In genomic region chr5:3155029-3155428, GRCh38 we compare ENCODE assay signal across 16 cellular contexts.
DNase-seq lines count a peak whose midpoint lies in the region; ATAC-seq and TF ChIP-seq lines count a peak whose summit lies in the region.
"Had no signal": no experiment of that assay in that cellular context is flagged by ENCODE, and none has a peak within 500 bp of the region (broad histone marks: within the 10 kb centered on the region; RNA-seq: fewer than 3 reads in every experiment).

No MANE protein-coding gene starts in this region.

- H3K4me2 ChIP-seq in smooth muscle cell = peak overlapping the region; percentile 44

- peaks cover 12 to 18% of the 10 kb centered on the region in 2 donors for H3K9me3 Mint-ChIP-seq in effector memory CD8-positive, alpha-beta T cell
- H3K9me3 Mint-ChIP-seq: CD4-positive, alpha-beta T cell had no signal

- no peak overlapping the region for H3K4me3 ChIP-seq in smooth muscle cell
- H3K4me3 ChIP-seq in heart left ventricle = no peak overlapping the region
- H3K4me3 ChIP-seq: GM23248 had no signal

- H4K20me1 ChIP-seq in smooth muscle cell (ENCODE audit: low read depth) = no peaks in the 10 kb centered on the region

- TF ChIP-seq CTCF in VCaP (conservative IDR thresholded peaks at IDR 0.05) = no peak
- TF ChIP-seq CTCF in smooth muscle cell (IDR thresholded peaks at IDR 0.05; ENCODE audit: borderline replicate concordance, insufficient read depth, poor library complexity, severe bottlenecking) = no peak
- TF ChIP-seq CTCF in heart left ventricle (IDR thresholded peaks at IDR 0.05) = no peak

- H3K4me1 ChIP-seq in smooth muscle cell (ENCODE audit: low read depth) (no peaks in the 10 kb centered on the region), heart left ventricle (no peaks in the 10 kb centered on the region)

- no peak overlapping the region for H3K4me3 Mint-ChIP-seq in effector memory CD8-positive, alpha-beta T cell
- H3K4me3 Mint-ChIP-seq: B cell; CD4-positive, alpha-beta T cell; HFFc6 had no signal

- ATAC-seq in heart left ventricle (no peak), GM18868 (IDR thresholded peaks at IDR 0.05; ENCODE audit: unreplicated experiment) (no peak)
- no peak for ATAC-seq in effector memory CD8-positive, alpha-beta T cell (replicated peaks)

- H3K27me3 Mint-ChIP-seq in effector memory CD8-positive, alpha-beta T cell = no peaks in the 10 kb centered on the region
- H3K27me3 Mint-ChIP-seq: B cell had no signal

- no peaks in the 10 kb centered on the region for H3K36me3 ChIP-seq in smooth muscle cell (ENCODE audit: low read depth)
- no peaks in the 10 kb centered on the region for H3K36me3 ChIP-seq in heart left ventricle

- no peaks in the 10 kb centered on the region for H3K36me3 Mint-ChIP-seq in effector memory CD8-positive, alpha-beta T cell (ENCODE audit: insufficient read depth)

- 36% methylated on average over 10 of the region's 10 CpGs for WGBS in smooth muscle cell (ENCODE audit: low lambda C conversion rate)
- 50 to 60% (median 55%) methylated on average over 10 of the region's 10 CpGs for WGBS in heart left ventricle, 4 donors

- no peak for TF ChIP-seq POLR2A in heart left ventricle (IDR thresholded peaks at IDR 0.05)

- H3K9ac ChIP-seq in smooth muscle cell (ENCODE audit: low read depth) = peak overlapping the region; percentile 1
- H3K9ac ChIP-seq: GM23248 had no signal

- H3K9me3 ChIP-seq in smooth muscle cell (replicated peaks; ENCODE audit: low read depth) (no peaks in the 10 kb centered on the region), heart left ventricle (peaks cover 0 to 9% (median 0%) of the 10 kb centered on the region in 12 donors)

- intact Hi-C loops in heart left ventricle (cut with DNase I) = no loop called here

- H3K27ac ChIP-seq in VCaP (peak overlapping the region; percentile 35), smooth muscle cell (ENCODE audit: low read depth) (peak overlapping the region; percentile 40), heart left ventricle (no peak overlapping the region)
- H3K27ac ChIP-seq: GM23248 had no signal

- DNase-seq in H4 (ENCODE audit: low spot score) (peak; percentile 79), iPS-NIHi7 (ENCODE audit: extremely low spot score) (peak; percentile 38), smooth muscle cell (lab: John Stamatoyannopoulos, UW; ENCODE audit: unreplicated experiment) (no peak), heart left ventricle (no peak)
- DNase-seq in effector memory CD8-positive, alpha-beta T cell = no peak
- DNase-seq: C1 segment of cervical spinal cord; Calu3; CD4-positive, alpha-beta T cell; DMS 273 treated with DMSO at 0.1 percent for 48 hours; EL; GM23248; HCEC 1CT; HFFc6 had no signal

- no peaks in the 10 kb centered on the region for H3K4me1 Mint-ChIP-seq in effector memory CD8-positive, alpha-beta T cell (ENCODE audit: low read depth in 2 of 2)
- H3K4me1 Mint-ChIP-seq: B cell had no signal

- no peaks in the 10 kb centered on the region for H3F3A ChIP-seq in smooth muscle cell (ENCODE audit: low read depth)

- H3K79me2 ChIP-seq in smooth muscle cell (ENCODE audit: low read depth) = no peaks in the 10 kb centered on the region

- H3K27ac Mint-ChIP-seq in effector memory CD8-positive, alpha-beta T cell = no peak overlapping the region
- H3K27ac Mint-ChIP-seq: B cell; CD4-positive, alpha-beta T cell; HFFc6 had no signal

- no peaks in the 10 kb centered on the region for H3K27me3 ChIP-seq in smooth muscle cell (ENCODE audit: low read depth)
- H3K27me3 ChIP-seq in heart left ventricle = peaks cover 0 to 9% (median 0%) of the 10 kb centered on the region in 9 donors

- H2AFZ ChIP-seq in smooth muscle cell (ENCODE audit: low read depth) = peak overlapping the region; percentile 47
- H2AFZ ChIP-seq: GM23248 had no signal

Comparison
In these comparisons a context has a peak if more than half of its experiments do, and no peak if none do; other contexts are left out.
1. DNase-seq: peak in H4 (single experiment) and iPS-NIHi7 (single experiment); none in smooth muscle cell (single experiment), heart left ventricle (0 of 5) and effector memory CD8-positive, alpha-beta T cell (0 of 3).
2. H3K27ac ChIP-seq: peak in VCaP (single experiment) and smooth muscle cell (single experiment); none in heart left ventricle (0 of 12).